Comparison of ENCODE assay signal across 8 cellular contexts in genomic region chr6:138403801-138404665, GRCh38. TPM values are rescaled to one million over a fixed set of nuclear protein-coding genes. Genes with fewer than 3 reads are reported as not detected.
DNase-seq lines count a peak whose midpoint lies in the region; ATAC-seq and TF ChIP-seq lines count a peak whose summit lies in the region.

Gene HEBP2 (plus strand): TSS chr6:138404223. CDS start chr6:138404496, 273 bp downstream.

- ATAC-seq in GM19438 (IDR thresholded peaks at IDR 0.05; ENCODE audit: low read depth, unreplicated experiment) = peak; percentile 89

- H3K4me3 ChIP-seq in duodenal mucosa (ENCODE audit: low read depth in 1 of 2, low read length in 2 of 2) = peak within 1 kb of the TSS; percentile 92 to 97
- H3K4me3 ChIP-seq in lower leg skin (ENCODE audit: low read depth, poor library complexity, severe bottlenecking) = peak within 1 kb of the TSS; percentile 71

- H3K4me1 ChIP-seq in duodenal mucosa (ENCODE audit: control insufficient read depth in 1 of 2, insufficient read depth in 2 of 2, low read length in 2 of 2) = peaks cover 4 to 18% of the 10 kb centered on the region in 2 donors

- H3K9me3 Mint-ChIP-seq in activated CD4-positive, alpha-beta memory T cell treated with anti-CD3 and anti-CD28 coated beads for 36 hours = no peaks in the 10 kb centered on the region

- H3K9ac ChIP-seq in duodenal mucosa (ENCODE audit: low read depth in 1 of 2, low read length in 2 of 2) = peak within 1 kb of the TSS; percentile 91 to 94

- no peaks in the 10 kb centered on the region for H3K27me3 ChIP-seq in duodenal mucosa (ENCODE audit: control insufficient read depth in 1 of 2, insufficient read depth in 2 of 2, low read length in 2 of 2)

- peaks cover 21% of the 10 kb centered on the region for H3K36me3 Mint-ChIP-seq in activated CD4-positive, alpha-beta memory T cell treated with anti-CD3 and anti-CD28 coated beads for 36 hours

- intact Hi-C loops in activated CD4-positive, alpha-beta memory T cell treated with anti-CD3 and anti-CD28 coated beads for 36 hours (cut with micrococcal nuclease) = loop anchor here (1.0 to 10.0 kb wide), 5 partner anchors 181 to 399 kb away; partner anchors contain the start of genes ARFGEF3 and CCDC28A
- intact Hi-C loops in lower leg skin (cut with DNase I; ENCODE audit: low total_unique reads) = no loop called here

- CTCF ChIA-PET in activated CD4-positive, alpha-beta memory T cell treated with anti-CD3 and anti-CD28 coated beads for 36 hours (lab: Charles Lee) = interaction anchor here (0.9 to 2.2 kb wide), 10 partner anchors 9 to 286 kb away, joined by 3 to 5 read pairs (median 4); no protein-coding TSS in a partner anchor

- POLR2A ChIA-PET in activated CD4-positive, alpha-beta memory T cell treated with anti-CD3 and anti-CD28 coated beads for 36 hours (lab: Charles Lee) = interaction anchor here (1.0 kb wide), 1 partner anchor 52 kb away, joined by 3 read pairs; no protein-coding TSS in a partner anchor

- DNase-seq in HK-2 (ENCODE audit: unreplicated experiment) = peak; percentile 95
- DNase-seq in NCI-H82 (lab: John Stamatoyannopoulos, UW) = peak; percentile 98
- DNase-seq in activated CD4-positive, alpha-beta memory T cell treated with anti-CD3 and anti-CD28 coated beads for 36 hours = peak; percentile 97
- peak; percentile 94 to 98 for DNase-seq in lower leg skin (ENCODE audit: low spot score in 2 of 2)
- DNase-seq in stimulated activated CD4-positive, alpha-beta T cell treated with anti-CD3 and anti-CD28 coated beads, Interleukin-4, amount 100 ng/mL, for 48 hours (ENCODE audit: low read depth in 2 of 2) = peak; percentile 88 to 91

- peak within 1 kb of the TSS; percentile 79 for H3K4me3 Mint-ChIP-seq in activated CD4-positive, alpha-beta memory T cell treated with anti-CD3 and anti-CD28 coated beads for 36 hours

- H3K36me3 ChIP-seq in duodenal mucosa (ENCODE audit: control insufficient read depth in 1 of 2, insufficient read depth in 2 of 2, low read length in 2 of 2) = peaks cover 19 to 26% of the 10 kb centered on the region in 2 donors

- peak in 1 of 2 donors; percentile 14 for TF ChIP-seq POLR2A in lower leg skin (IDR thresholded peaks at IDR 0.05)

- H3K4me1 Mint-ChIP-seq in activated CD4-positive, alpha-beta memory T cell treated with anti-CD3 and anti-CD28 coated beads for 36 hours (ENCODE audit: low read depth) = peaks cover 23% of the 10 kb centered on the region

- no peaks in the 10 kb centered on the region for H3K9me3 ChIP-seq in duodenal mucosa (ENCODE audit: control insufficient read depth in 1 of 2, low read length in 2 of 2)

- TF ChIP-seq CTCF in C4-2B (conservative IDR thresholded peaks at IDR 0.05) (peak; percentile 82), lower leg skin (IDR thresholded peaks at IDR 0.05) (peak in 1 of 3 donors; percentile 21)

- 0 to 1% methylated on average over 16 to 56 of the region's 92 CpGs for WGBS in lower leg skin, 2 donors

- H3K27ac ChIP-seq in C4-2B = peak within 1 kb of the TSS; percentile 91
- peak within 1 kb of the TSS; percentile 73 for H3K27ac ChIP-seq in duodenal mucosa (ENCODE audit: low read depth, low read length)

- no peaks in the 10 kb centered on the region for H3K27me3 Mint-ChIP-seq in activated CD4-positive, alpha-beta memory T cell treated with anti-CD3 and anti-CD28 coated beads for 36 hours

- peak within 1 kb of the TSS; percentile 58 for H3K27ac Mint-ChIP-seq in activated CD4-positive, alpha-beta memory T cell treated with anti-CD3 and anti-CD28 coated beads for 36 hours

RNA-seq across cellular contexts. Expression of gene HEBP2, which starts in this region (rescaled TPM):
- total RNA-seq in activated CD4-positive, alpha-beta memory T cell treated with anti-CD3 and anti-CD28 coated beads for 36 hours = 10 to 100 TPM; 49.5 to 49.6 TPM
- total RNA-seq in lower leg skin = 100 to 1,000 TPM; 141 to 195 (median 162) TPM

Comparison
In these comparisons a context has a peak if more than half of its experiments do, and no peak if none do; other contexts are left out.
1. Peak in every context shown above with its lines: DNase-seq, ATAC-seq, H3K4me3 ChIP-seq and H3K27ac ChIP-seq.